In the genomic region with DNA sequence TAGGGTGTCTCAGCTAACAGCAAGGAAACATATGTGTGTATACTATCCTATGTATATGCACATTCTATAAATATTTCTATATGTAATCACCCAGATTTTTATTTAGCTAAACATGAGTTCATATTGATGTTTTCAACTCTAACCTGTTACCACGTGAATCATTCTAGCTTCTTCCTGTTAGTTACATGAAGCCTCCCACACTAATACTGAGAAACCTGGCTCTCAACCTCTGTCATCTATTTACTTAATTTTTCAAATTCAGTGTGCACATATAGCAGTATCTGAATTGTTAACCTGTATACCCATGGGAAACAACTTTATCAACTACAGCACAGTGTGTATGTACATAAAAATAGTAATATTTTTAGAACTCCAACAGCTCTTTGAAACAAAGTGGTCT, we compare ENCODE assay signal across 27 cellular contexts. TPM values are rescaled to one million over a fixed set of nuclear protein-coding genes. Genes with fewer than 3 reads are reported as not detected.
DNase-seq lines count a peak whose midpoint lies in the region; ATAC-seq, FAIRE-seq and TF ChIP-seq lines count a peak whose summit lies in the region.
"Had no signal": no experiment of that assay in that cellular context is flagged by ENCODE, and none has a peak within 500 bp of the region (broad histone marks: within the 10 kb centered on the region; RNA-seq: fewer than 3 reads in every experiment).

No MANE protein-coding gene starts in this region.

- H3K36me3 Mint-ChIP-seq in activated T-cell treated with anti-CD3 and anti-CD28 coated beads, Interleukin-2, amount 50 U/mL, for 72 hours (ENCODE audit: insufficient read depth in 2 of 2): peaks cover 4 to 7% of the 10 kb centered on the region in 2 donors
- H3K36me3 Mint-ChIP-seq in activated T-cell treated with anti-CD3 and anti-CD28 coated beads, Interleukin-2, amount 50 U/mL, for 4 hours (ENCODE audit: insufficient read depth): no peaks in the 10 kb centered on the region
- H3K36me3 Mint-ChIP-seq in activated T-helper 17 cell treated with anti-CD3 and anti-CD28 coated beads, Interleukin-2, amount 50 U/mL, for 72 hours (ENCODE audit: low read depth): peaks cover 7% of the 10 kb centered on the region
- H3K36me3 Mint-ChIP-seq: CD14-positive monocyte; CD4-positive, CD25-positive, alpha-beta regulatory T cell had no signal

- peak; percentile 31 to 51 for ATAC-seq in activated T-cell treated with anti-CD3 and anti-CD28 coated beads, Interleukin-2, amount 50 U/mL, for 72 hours (replicated peaks in 1 of 2)
- no peak for ATAC-seq in activated T-cell treated with anti-CD3 and anti-CD28 coated beads, Interleukin-2, amount 50 U/mL, for 4 hours
- ATAC-seq in activated T-helper 17 cell treated with anti-CD3 and anti-CD28 coated beads, Interleukin-2, amount 50 U/mL, for 72 hours (replicated peaks): peak; percentile 61
- ATAC-seq: GM12878 had no signal

- H3K4me1 Mint-ChIP-seq in activated T-cell treated with anti-CD3 and anti-CD28 coated beads, Interleukin-2, amount 50 U/mL, for 72 hours (ENCODE audit: low read depth): peaks cover 4% of the 10 kb centered on the region
- no peaks in the 10 kb centered on the region for H3K4me1 Mint-ChIP-seq in activated T-cell treated with anti-CD3 and anti-CD28 coated beads, Interleukin-2, amount 50 U/mL, for 4 hours (ENCODE audit: low read depth)
- no peaks in the 10 kb centered on the region for H3K4me1 Mint-ChIP-seq in activated T-helper 17 cell treated with anti-CD3 and anti-CD28 coated beads, Interleukin-2, amount 50 U/mL, for 72 hours
- H3K4me1 Mint-ChIP-seq: CD14-positive monocyte; CD4-positive, alpha-beta memory T cell; CD4-positive, CD25-positive, alpha-beta regulatory T cell; CD8-positive, alpha-beta memory T cell had no signal

- H3K4me3 Mint-ChIP-seq in activated T-cell treated with anti-CD3 and anti-CD28 coated beads, Interleukin-2, amount 50 U/mL, for 72 hours: no peak overlapping the region
- no peak overlapping the region for H3K4me3 Mint-ChIP-seq in activated T-cell treated with anti-CD3 and anti-CD28 coated beads, Interleukin-2, amount 50 U/mL, for 4 hours
- H3K4me3 Mint-ChIP-seq in activated T-helper 17 cell treated with anti-CD3 and anti-CD28 coated beads, Interleukin-2, amount 50 U/mL, for 72 hours: no peak overlapping the region
- H3K4me3 Mint-ChIP-seq: CD14-positive monocyte; CD4-positive, alpha-beta memory T cell; CD4-positive, CD25-positive, alpha-beta regulatory T cell; CD8-positive, alpha-beta memory T cell had no signal

- no peak overlapping the region for H3K27ac Mint-ChIP-seq in activated T-cell treated with anti-CD3 and anti-CD28 coated beads, Interleukin-2, amount 50 U/mL, for 72 hours
- H3K27ac Mint-ChIP-seq in activated T-helper 17 cell treated with anti-CD3 and anti-CD28 coated beads, Interleukin-2, amount 50 U/mL, for 72 hours: no peak overlapping the region
- H3K27ac Mint-ChIP-seq: CD14-positive monocyte; CD4-positive, alpha-beta memory T cell; CD4-positive, CD25-positive, alpha-beta regulatory T cell; CD8-positive, alpha-beta memory T cell had no signal

- no peak overlapping the region for H3K4me3 ChIP-seq in bronchial epithelial cell (ENCODE audit: low read depth, low read length)
- H3K4me3 ChIP-seq: BLaER1, GM12878 had no signal

- no peak for FAIRE-seq in bronchial epithelial cell (lab: Jason Lieb, UNC)
- FAIRE-seq: A204.1, GM12878, GM12892 had no signal

- DNase-seq in activated T-cell treated with anti-CD3 and anti-CD28 coated beads, Interleukin-2, amount 50 U/mL, for 72 hours: no peak
- no peak for DNase-seq in activated T-cell treated with anti-CD3 and anti-CD28 coated beads, Interleukin-2, amount 50 U/mL, for 4 hours
- DNase-seq in bronchial epithelial cell (ENCODE audit: low read depth) (peak; percentile 17), NCI-H774 (lab: John Stamatoyannopoulos, UW) (no peak), Kasumi-1 (lab: John Stamatoyannopoulos, UW) (no peak)
- DNase-seq: 8988T; ACHN; BE2C; C1 segment of cervical spinal cord; CD4-positive, alpha-beta memory T cell; CD8-positive, alpha-beta memory T cell; COR-L47; DMS 273 treated with DMSO at 0.1 percent for 48 hours; DMS153; DMS79; DND-41; EL; GDM1 had no signal

- TF ChIP-seq CTCF in bronchial epithelial cell (IDR thresholded peaks at IDR 0.05; ENCODE audit: insufficient read depth, low read length, severe bottlenecking): no peak

- H3K27me3 ChIP-seq in bronchial epithelial cell (ENCODE audit: control insufficient read depth, insufficient read depth, low read length): no peaks in the 10 kb centered on the region
- H3K27me3 ChIP-seq: BE2C had no signal

- H3K27me3 Mint-ChIP-seq in activated T-cell treated with anti-CD3 and anti-CD28 coated beads, Interleukin-2, amount 50 U/mL, for 72 hours (ENCODE audit: low read depth): peaks cover 16% of the 10 kb centered on the region
- no peaks in the 10 kb centered on the region for H3K27me3 Mint-ChIP-seq in activated T-cell treated with anti-CD3 and anti-CD28 coated beads, Interleukin-2, amount 50 U/mL, for 4 hours (ENCODE audit: low read depth)
- no peaks in the 10 kb centered on the region for H3K27me3 Mint-ChIP-seq in activated T-helper 17 cell treated with anti-CD3 and anti-CD28 coated beads, Interleukin-2, amount 50 U/mL, for 72 hours
- H3K27me3 Mint-ChIP-seq: CD4-positive, alpha-beta memory T cell; CD4-positive, CD25-positive, alpha-beta regulatory T cell had no signal

- no peaks in the 10 kb centered on the region for H3K36me3 ChIP-seq in bronchial epithelial cell (ENCODE audit: control insufficient read depth, insufficient read depth, low read length)
- H3K36me3 ChIP-seq: BE2C, BLaER1 had no signal

- peaks cover 1 to 2% of the 10 kb centered on the region in 2 donors for H3K9me3 Mint-ChIP-seq in activated T-cell treated with anti-CD3 and anti-CD28 coated beads, Interleukin-2, amount 50 U/mL, for 72 hours
- peaks cover 4% of the 10 kb centered on the region for H3K9me3 Mint-ChIP-seq in activated T-cell treated with anti-CD3 and anti-CD28 coated beads, Interleukin-2, amount 50 U/mL, for 4 hours
- H3K9me3 Mint-ChIP-seq in activated T-helper 17 cell treated with anti-CD3 and anti-CD28 coated beads, Interleukin-2, amount 50 U/mL, for 72 hours: no peaks in the 10 kb centered on the region

RNA-seq across cellular contexts. Expression of a gene that starts 57.3 kb away (rescaled TPM):
- 1 to 10 TPM; 5.0 to 6.3 TPM for total RNA-seq in activated T-cell treated with anti-CD3 and anti-CD28 coated beads, Interleukin-2, amount 50 U/mL, for 72 hours
- total RNA-seq in activated T-cell treated with anti-CD3 and anti-CD28 coated beads, Interleukin-2, amount 50 U/mL, for 4 hours: 1 to 10 TPM in 1 of 3 donors, under 1 TPM in 2; 0.48 to 1.7 (median 0.79) TPM
- 10 to 100 TPM in 1 of 2 donors, 1 to 10 TPM in 1; 7.3 to 10.9 TPM for total RNA-seq in activated T-helper 17 cell treated with anti-CD3 and anti-CD28 coated beads, Interleukin-2, amount 50 U/mL, for 72 hours
- total RNA-seq in bronchial epithelial cell: 3.9 and 6.0 TPM in 2 replicates
- total RNA-seq: A673, G401 had no signal

Comparison
In these comparisons a context has a peak if more than half of its experiments do, and no peak if none do; other contexts are left out.
1. ATAC-seq: peak in activated T-cell treated with anti-CD3 and anti-CD28 coated beads, Interleukin-2, amount 50 U/mL, for 72 hours (2 of 2) and activated T-helper 17 cell treated with anti-CD3 and anti-CD28 coated beads, Interleukin-2, amount 50 U/mL, for 72 hours (single experiment); none in activated T-cell treated with anti-CD3 and anti-CD28 coated beads, Interleukin-2, amount 50 U/mL, for 4 hours (0 of 2).